ENCODE assay signal across 18 cellular contexts in the genomic region with DNA sequence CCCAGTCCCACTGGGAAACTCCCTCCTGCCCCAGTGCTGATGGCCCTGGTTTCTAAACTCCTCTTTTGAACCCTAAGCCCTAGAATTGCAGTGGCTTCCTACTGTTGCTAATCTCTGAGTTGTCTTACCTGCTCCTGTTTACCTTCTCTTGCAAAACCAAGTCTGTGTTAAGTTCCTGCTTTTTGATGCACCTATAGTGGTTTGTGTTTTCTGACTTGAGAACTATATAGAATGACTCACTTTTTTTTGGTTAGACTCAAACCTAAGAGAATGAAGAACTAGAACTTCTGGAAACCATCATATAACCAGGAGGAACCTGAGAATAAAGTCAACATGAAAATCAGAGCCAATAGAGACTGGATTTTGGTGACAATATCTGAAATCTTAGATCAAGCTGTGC. TPM values are rescaled to one million over a fixed set of nuclear protein-coding genes. Genes with fewer than 3 reads are reported as not detected.
A peak's percentile ranks its signal among the peaks of the same experiment; 100 is the strongest.
DNase-seq lines count a peak whose midpoint lies in the region; ATAC-seq and FAIRE-seq lines count a peak whose summit lies in the region.
"Had no signal": no experiment of that assay in that cellular context is flagged by ENCODE, and none has a peak within 500 bp of the region (broad histone marks: within the 10 kb centered on the region; RNA-seq: fewer than 3 reads in every experiment).

No MANE protein-coding gene starts in this region.

- no peak overlapping the region for H3K27ac ChIP-seq in small intestine (ENCODE audit: low read depth in 1 of 2, low read length in 1 of 2)
- H3K27ac ChIP-seq: esophagus squamous epithelium had no signal

- peak; percentile 25 for ATAC-seq in GM18499 (IDR thresholded peaks at IDR 0.05; ENCODE audit: insufficient read depth, unreplicated experiment)
- peak; percentile 12 for ATAC-seq in GM19397 (IDR thresholded peaks at IDR 0.05; ENCODE audit: unreplicated experiment)
- peak; percentile 12 for ATAC-seq in HG02798 (IDR thresholded peaks at IDR 0.05; ENCODE audit: poor library complexity, unreplicated experiment)
- peak; percentile 30 for ATAC-seq in HG03460 (IDR thresholded peaks at IDR 0.05; ENCODE audit: unreplicated experiment)
- no peak for ATAC-seq in GM21576 (IDR thresholded peaks at IDR 0.05; ENCODE audit: unreplicated experiment)

- no peaks in the 10 kb centered on the region for H3K27me3 ChIP-seq in small intestine (ENCODE audit: control insufficient read depth in 2 of 2, insufficient read depth in 2 of 2, low read length in 2 of 2)
- H3K27me3 ChIP-seq: adrenal gland had no signal

- H3K9me3 ChIP-seq in small intestine (ENCODE audit: control insufficient read depth, low read depth): no peaks in the 10 kb centered on the region
- H3K9me3 ChIP-seq: adrenal gland, esophagus squamous epithelium had no signal

- H3K4me1 ChIP-seq in small intestine (ENCODE audit: control insufficient read depth in 2 of 2, insufficient read depth in 1 of 2, low read depth in 1 of 2, low read length in 1 of 2): no peaks in the 10 kb centered on the region

- H3K36me3 ChIP-seq in small intestine (ENCODE audit: control insufficient read depth in 2 of 2, insufficient read depth in 2 of 2, low read length in 2 of 2): no peaks in the 10 kb centered on the region
- H3K36me3 ChIP-seq: adrenal gland, esophagus squamous epithelium had no signal

- H3K4me3 ChIP-seq in small intestine (ENCODE audit: low read depth in 1 of 2, low read length in 2 of 2): no peak overlapping the region
- H3K4me3 ChIP-seq: adrenal gland, esophagus squamous epithelium had no signal

- DNase-seq in DMS53 (lab: John Stamatoyannopoulos, UW) (no peak), small intestine (no peak)
- no peak for DNase-seq in activated CD4-positive, alpha-beta T cell treated with anti-CD3 and anti-CD28 coated beads for 4 hours
- DNase-seq: activated T-cell treated with anti-CD3 and anti-CD28 coated beads, Interleukin-2, amount 50 U/mL, for 1 hour; esophagus squamous epithelium; left cardiac atrium; naive thymus-derived CD4-positive, alpha-beta T cell; NCI-H1105 treated with DMSO at 0.1 percent for 48 hours; stimulated activated CD4-positive, alpha-beta T cell treated with anti-CD3 and anti-CD28 coated beads, Interleukin-2, amount 100 ng/mL, for 48 hours had no signal

- FAIRE-seq in small intestine (lab: Jason Lieb, UNC): no peak
- FAIRE-seq: HepG2, RCC 7860, urothelium cell line had no signal

RNA-seq across cellular contexts. Expression of gene GAS2L3, which starts 5.5 kb away (rescaled TPM):
- 1 to 10 TPM; 2.2 to 4.8 (median 4.2) TPM for polyA plus RNA-seq in small intestine
- polyA plus RNA-seq: naive thymus-derived CD4-positive, alpha-beta T cell had no signal
